Comparison of ENCODE assay signal across 21 cellular contexts in the genomic region with DNA sequence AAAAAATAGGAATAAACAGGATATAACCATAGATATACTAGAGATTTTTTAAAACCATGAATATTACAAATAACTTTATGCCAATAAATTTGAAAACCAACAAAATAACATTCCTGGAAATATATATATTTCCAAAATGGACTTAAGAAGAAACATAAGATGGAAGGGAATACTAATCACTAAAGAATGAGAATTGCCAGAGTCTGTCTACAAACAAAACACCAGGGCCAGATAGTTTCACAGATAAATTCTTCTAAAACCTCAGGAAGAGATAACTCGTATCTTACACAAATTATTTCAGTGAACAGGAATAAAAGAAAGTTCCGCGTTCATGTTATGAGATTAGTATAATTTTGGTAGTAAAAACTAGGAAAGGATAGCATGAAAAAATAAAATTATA.
"Had no signal": no experiment of that assay in that cellular context is flagged by ENCODE, and none has a peak within 500 bp of the region (broad histone marks: within the 10 kb centered on the region; RNA-seq: fewer than 3 reads in every experiment).

No MANE protein-coding gene starts in this region.

- H3K4me3 Mint-ChIP-seq: activated naive CD4-positive, alpha-beta T cell treated with anti-CD3 and anti-CD28 coated beads for 36 hours; activated naive CD8-positive, alpha-beta T cell treated with anti-CD3 and anti-CD28 coated beads, Interleukin-2, amount 10 ng/mL, durations not matched to agents 7 days and 5 days; activated T-cell treated with anti-CD3 and anti-CD28 coated beads, Interleukin-2, amount 50 U/mL, for 4 hours; endodermal cell; immature natural killer cell; naive thymus-derived CD4-positive, alpha-beta T cell; neural progenitor cell; stimulated activated memory B cell treated with anti-CD40 and anti-IgM and Interleukin-4, amounts not matched to agents 10 μg/mL and 1 μg/mL and 100 μg/mL, for 72 hours; T-helper 2 cell treated with Interferon-gamma antibody and Interleukin-4, amounts not matched to agents 5 μg/mL and 100 μg/mL, for 36 hours had no signal

- H3K36me3 ChIP-seq: uterus had no signal

- DNase-seq: activated CD4-positive, alpha-beta T cell treated with anti-CD3 and anti-CD28 coated beads, Interleukin-2, amount 50 U/mL, for 4 hours; activated CD8-positive, alpha-beta memory T cell treated with anti-CD3 and anti-CD28 coated beads for 24 hours; activated CD8-positive, alpha-beta memory T cell treated with anti-CD3 and anti-CD28 coated beads, Interleukin-2, amount 50 U/mL, for 48 hours; activated naive CD4-positive, alpha-beta T cell treated with anti-CD3 and anti-CD28 coated beads for 36 hours; activated naive CD8-positive, alpha-beta T cell treated with anti-CD3 and anti-CD28 coated beads, Interleukin-2, amount 10 ng/mL, durations not matched to agents 7 days and 5 days; activated T-cell treated with anti-CD3 and anti-CD28 coated beads, Interleukin-2, amount 50 U/mL, for 4 hours; central memory CD4-positive, alpha-beta T cell; endodermal cell; esophagus squamous epithelium; foreskin fibroblast; immature natural killer cell; left ventricle myocardium inferior; naive thymus-derived CD4-positive, alpha-beta T cell; small intestine; testis; uterus had no signal

- H3K27ac Mint-ChIP-seq: activated naive CD4-positive, alpha-beta T cell treated with anti-CD3 and anti-CD28 coated beads for 36 hours; activated naive CD8-positive, alpha-beta T cell treated with anti-CD3 and anti-CD28 coated beads, Interleukin-2, amount 10 ng/mL, durations not matched to agents 7 days and 5 days; endodermal cell; neural progenitor cell; stimulated activated memory B cell treated with anti-CD40 and anti-IgM and Interleukin-4, amounts not matched to agents 10 μg/mL and 1 μg/mL and 100 μg/mL, for 72 hours; T-helper 2 cell treated with Interferon-gamma antibody and Interleukin-4, amounts not matched to agents 5 μg/mL and 100 μg/mL, for 36 hours had no signal

- H3K4me1 ChIP-seq: esophagus squamous epithelium, testis, uterus had no signal

- H3K27ac ChIP-seq: coronary artery, esophagus squamous epithelium, left ventricle myocardium inferior, testis, uterus had no signal

- H3K27me3 Mint-ChIP-seq: activated naive CD8-positive, alpha-beta T cell treated with anti-CD3 and anti-CD28 coated beads, Interleukin-2, amount 10 ng/mL, durations not matched to agents 7 days and 5 days; naive thymus-derived CD4-positive, alpha-beta T cell; stimulated activated memory B cell treated with anti-CD40 and anti-IgM and Interleukin-4, amounts not matched to agents 10 μg/mL and 1 μg/mL and 100 μg/mL, for 72 hours had no signal

- H3K4me1 Mint-ChIP-seq: immature natural killer cell had no signal

- H3K9ac ChIP-seq: neural progenitor cell had no signal

- H3K4me3 ChIP-seq: coronary artery, esophagus squamous epithelium, left ventricle myocardium inferior, neural progenitor cell, testis, uterus had no signal

- H3K27me3 ChIP-seq: esophagus squamous epithelium, neural progenitor cell, testis, uterus had no signal

- H3K4me2 ChIP-seq: neural progenitor cell had no signal

- ATAC-seq: activated T-cell treated with anti-CD3 and anti-CD28 coated beads, Interleukin-2, amount 50 U/mL, for 4 hours; naive thymus-derived CD4-positive, alpha-beta T cell; sciatic nerve; stimulated activated memory B cell treated with anti-CD40 and anti-IgM and Interleukin-4, amounts not matched to agents 10 μg/mL and 1 μg/mL and 100 μg/mL, for 72 hours had no signal

- H3K9me3 ChIP-seq: esophagus squamous epithelium, left ventricle myocardium inferior, testis, uterus had no signal

- H3K9me3 Mint-ChIP-seq: activated naive CD8-positive, alpha-beta T cell treated with anti-CD3 and anti-CD28 coated beads, Interleukin-2, amount 10 ng/mL, durations not matched to agents 7 days and 5 days; activated T-cell treated with anti-CD3 and anti-CD28 coated beads, Interleukin-2, amount 50 U/mL, for 4 hours; endodermal cell; immature natural killer cell; naive thymus-derived CD4-positive, alpha-beta T cell; neural progenitor cell; stimulated activated memory B cell treated with anti-CD40 and anti-IgM and Interleukin-4, amounts not matched to agents 10 μg/mL and 1 μg/mL and 100 μg/mL, for 72 hours; T-helper 2 cell treated with Interferon-gamma antibody and Interleukin-4, amounts not matched to agents 5 μg/mL and 100 μg/mL, for 36 hours had no signal

- H2AFZ ChIP-seq: neural progenitor cell had no signal
